ENCODE assay signal across 9 cellular contexts in genomic region chr19:47765522-47766358, GRCh38. TPM values are rescaled to one million over a fixed set of nuclear protein-coding genes. Genes with fewer than 3 reads are reported as not detected.
DNase-seq lines count a peak whose midpoint lies in the region; ATAC-seq, FAIRE-seq and TF ChIP-seq lines count a peak whose summit lies in the region.
"Had no signal": no experiment of that assay in that cellular context is flagged by ENCODE, and none has a peak within 500 bp of the region (broad histone marks: within the 10 kb centered on the region; RNA-seq: fewer than 3 reads in every experiment).

No MANE protein-coding gene starts in this region.

- no peaks in the 10 kb centered on the region for H3K4me1 ChIP-seq in naive thymus-derived CD4-positive, alpha-beta T cell (ENCODE audit: control insufficient read depth in 2 of 2, insufficient read depth in 2 of 2, low read length in 2 of 2)

- H3K36me3 ChIP-seq in naive thymus-derived CD4-positive, alpha-beta T cell (ENCODE audit: control insufficient read depth in 2 of 3, insufficient read depth in 3 of 3, low read length in 3 of 3): no peaks in the 10 kb centered on the region

- H3K9me3 ChIP-seq in naive thymus-derived CD4-positive, alpha-beta T cell (ENCODE audit: control insufficient read depth in 2 of 3, low read length in 3 of 3): no peaks in the 10 kb centered on the region

- H3K27ac Mint-ChIP-seq in WTC11 (peak overlapping the region; percentile 85), endothelial cell (ENCODE audit: unreplicated experiment) (no peak overlapping the region)
- H3K27ac Mint-ChIP-seq in naive thymus-derived CD4-positive, alpha-beta T cell: peak overlapping the region in 2 of 9 donors; percentile 23 to 74
- no peak overlapping the region for H3K27ac Mint-ChIP-seq in activated T-helper 2 cell treated with anti-CD3 and anti-CD28 coated beads, Interferon-gamma antibody, Interleukin-2, Interleukin-4, amounts not matched to agents 10 μg/mL and 5 μg/mL and 100 μg/mL, durations not matched to agents 14 hours and 24 hours and 36 hours

- H3K4me3 ChIP-seq in naive thymus-derived CD4-positive, alpha-beta T cell (ENCODE audit: low read length): no peak overlapping the region

- no peak overlapping the region for H3K27ac ChIP-seq in naive thymus-derived CD4-positive, alpha-beta T cell (ENCODE audit: low read depth, low read length)

- H3K4me1 Mint-ChIP-seq in WTC11 (peaks cover 22% of the 10 kb centered on the region), endothelial cell (ENCODE audit: unreplicated experiment) (peaks cover 16% of the 10 kb centered on the region)
- H3K4me1 Mint-ChIP-seq in naive thymus-derived CD4-positive, alpha-beta T cell: peaks cover 0 to 19% (median 7%) of the 10 kb centered on the region in 7 donors
- H3K4me1 Mint-ChIP-seq in activated T-helper 2 cell treated with anti-CD3 and anti-CD28 coated beads, Interferon-gamma antibody, Interleukin-2, Interleukin-4, amounts not matched to agents 10 μg/mL and 5 μg/mL and 100 μg/mL, durations not matched to agents 14 hours and 24 hours and 36 hours (ENCODE audit: low read depth): peaks cover 1% of the 10 kb centered on the region

- POLR2A ChIA-PET in WTC11 (lab: Charles Lee): interaction anchor here (0.6 to 1.6 kb wide), 6 partner anchors 12 to 91 kb away, joined by 3 to 8 read pairs (median 4); partner anchors contain the start of genes NOP53 and SELENOW
- POLR2A ChIA-PET in naive thymus-derived CD4-positive, alpha-beta T cell (lab: Charles Lee): interaction anchor here (0.6 kb wide), 1 partner anchor 165 kb away, joined by 3 read pairs; no protein-coding TSS in a partner anchor

- no peaks in the 10 kb centered on the region for H3K27me3 Mint-ChIP-seq in WTC11 (ENCODE audit: low read depth)
- H3K27me3 Mint-ChIP-seq in endothelial cell (ENCODE audit: unreplicated experiment): peaks cover 7% of the 10 kb centered on the region
- H3K27me3 Mint-ChIP-seq in naive thymus-derived CD4-positive, alpha-beta T cell: peaks cover 0 to 5% (median 0%) of the 10 kb centered on the region in 5 donors
- no peaks in the 10 kb centered on the region for H3K27me3 Mint-ChIP-seq in activated T-helper 2 cell treated with anti-CD3 and anti-CD28 coated beads, Interferon-gamma antibody, Interleukin-2, Interleukin-4, amounts not matched to agents 10 μg/mL and 5 μg/mL and 100 μg/mL, durations not matched to agents 14 hours and 24 hours and 36 hours (ENCODE audit: low read depth)

- no peak for FAIRE-seq in H54 (lab: Jason Lieb, UNC)
- FAIRE-seq: A204.1 had no signal

- intact Hi-C loops in naive thymus-derived CD4-positive, alpha-beta T cell (cut with micrococcal nuclease): loop anchor here (1.0 kb wide), 1 partner anchor 23 kb away; no protein-coding TSS in a partner anchor
- intact Hi-C loops in activated T-helper 2 cell treated with anti-CD3 and anti-CD28 coated beads, Interferon-gamma antibody, Interleukin-2, Interleukin-4, amounts not matched to agents 10 μg/mL and 5 μg/mL and 100 μg/mL, durations not matched to agents 14 hours and 24 hours and 36 hours (cut with micrococcal nuclease): no loop called here

- H3K9me3 Mint-ChIP-seq in WTC11: peaks cover 3% of the 10 kb centered on the region; the same call in 1 of the 2 replicates
- no peaks in the 10 kb centered on the region for H3K9me3 Mint-ChIP-seq in endothelial cell (ENCODE audit: unreplicated experiment)
- H3K9me3 Mint-ChIP-seq in naive thymus-derived CD4-positive, alpha-beta T cell: peaks cover 0 to under 1% (median 0%) of the 10 kb centered on the region in 11 donors
- no peaks in the 10 kb centered on the region for H3K9me3 Mint-ChIP-seq in activated T-helper 2 cell treated with anti-CD3 and anti-CD28 coated beads, Interferon-gamma antibody, Interleukin-2, Interleukin-4, amounts not matched to agents 10 μg/mL and 5 μg/mL and 100 μg/mL, durations not matched to agents 14 hours and 24 hours and 36 hours

- H3K27me3 ChIP-seq in naive thymus-derived CD4-positive, alpha-beta T cell (ENCODE audit: control insufficient read depth in 2 of 2, insufficient read depth in 2 of 2, low read length in 2 of 2): no peaks in the 10 kb centered on the region

- ATAC-seq in WTC11: peak; percentile 79
- ATAC-seq in naive thymus-derived CD4-positive, alpha-beta T cell: peak; percentile 66

- no peaks in the 10 kb centered on the region for H3K36me3 Mint-ChIP-seq in WTC11
- H3K36me3 Mint-ChIP-seq in endothelial cell (ENCODE audit: low read depth, unreplicated experiment): peaks cover 4% of the 10 kb centered on the region
- peaks cover 0 to 4% (median 0%) of the 10 kb centered on the region in 5 donors for H3K36me3 Mint-ChIP-seq in naive thymus-derived CD4-positive, alpha-beta T cell
- no peaks in the 10 kb centered on the region for H3K36me3 Mint-ChIP-seq in activated T-helper 2 cell treated with anti-CD3 and anti-CD28 coated beads, Interferon-gamma antibody, Interleukin-2, Interleukin-4, amounts not matched to agents 10 μg/mL and 5 μg/mL and 100 μg/mL, durations not matched to agents 14 hours and 24 hours and 36 hours (ENCODE audit: low read depth)

- TF ChIP-seq CTCF in WTC11 (IDR thresholded peaks at IDR 0.05): peak; percentile 80
- peak; percentile 75 for TF ChIP-seq CTCF in endothelial cell (IDR thresholded peaks at IDR 0.05; ENCODE audit: unreplicated experiment)

- CTCF ChIA-PET in WTC11 (lab: Charles Lee): interaction anchor here (0.5 to 8.5 kb wide), 55 partner anchors 8 to 790 kb away, joined by 3 to 368 read pairs (median 5); partner anchors contain the start of genes EHD2, KPTN, NOP53 and SELENOW
- CTCF ChIA-PET in naive thymus-derived CD4-positive, alpha-beta T cell (lab: Charles Lee): interaction anchor here (0.7 to 1.3 kb wide), 5 partner anchors 9 to 916 kb away, joined by 3 to 4 read pairs (median 4); no protein-coding TSS in a partner anchor

- DNase-seq in DMS79 treated with DMSO at 0.1 percent for 48 hours (lab: John Stamatoyannopoulos, UW) (peak; percentile 11), DMS79 (lab: John Stamatoyannopoulos, UW) (no peak), NAMALWA (ENCODE audit: low spot score) (peak; percentile 70), WTC11 (ENCODE audit: low spot score) (peak; percentile 88), endothelial cell (ENCODE audit: low spot score) (peak; percentile 81), H54 (ENCODE audit: insufficient read length, low spot score) (no peak)
- no peak for DNase-seq in naive thymus-derived CD4-positive, alpha-beta T cell
- no peak for DNase-seq in activated T-helper 2 cell treated with anti-CD3 and anti-CD28 coated beads, Interferon-gamma antibody, Interleukin-2, Interleukin-4, amounts not matched to agents 10 μg/mL and 5 μg/mL and 100 μg/mL, durations not matched to agents 14 hours and 24 hours and 36 hours (ENCODE audit: low spot score)

- TF ChIP-seq POLR2A in H54 (IDR thresholded peaks at IDR 0.05; ENCODE audit: low read depth, low read length): no peak

- H3K4me3 Mint-ChIP-seq in WTC11 (no peak overlapping the region), endothelial cell (ENCODE audit: unreplicated experiment) (no peak overlapping the region)
- H3K4me3 Mint-ChIP-seq in naive thymus-derived CD4-positive, alpha-beta T cell: no peak overlapping the region
- no peak overlapping the region for H3K4me3 Mint-ChIP-seq in activated T-helper 2 cell treated with anti-CD3 and anti-CD28 coated beads, Interferon-gamma antibody, Interleukin-2, Interleukin-4, amounts not matched to agents 10 μg/mL and 5 μg/mL and 100 μg/mL, durations not matched to agents 14 hours and 24 hours and 36 hours (ENCODE audit: low read depth)

TF ChIP-seq in WTC11, 78 proteins besides CTCF, POLR2A, EP300 and RAD21 (continues in another document):
- TF ChIP-seq RORB (CRISPR knock-in tag; IDR thresholded peaks at IDR 0.05): no peak
- TF ChIP-seq ZBTB21 (CRISPR knock-in tag; IDR thresholded peaks at IDR 0.05; ENCODE audit: borderline replicate concordance): no peak
- no peak for TF ChIP-seq MXD4 (CRISPR knock-in tag; IDR thresholded peaks at IDR 0.05; ENCODE audit: borderline replicate concordance)

RNA-seq across cellular contexts. Expression of gene SELENOW, which starts 12.8 kb away (rescaled TPM):
- total RNA-seq in WTC11 (2021) (391 to 430 TPM (median 422 TPM) in 3 replicates), endothelial cell (ENCODE audit: unreplicated experiment) (791 TPM)
- 100 to 1,000 TPM in 3 of 5 experiments, 10 to 100 TPM in 2; 67.5 to 116 (median 101) TPM for total RNA-seq in naive thymus-derived CD4-positive, alpha-beta T cell
- polyA plus RNA-seq in naive thymus-derived CD4-positive, alpha-beta T cell: 100 to 1,000 TPM; 340 to 400 TPM
- 89.0 and 98.3 TPM in 2 replicates for total RNA-seq in activated T-helper 2 cell treated with anti-CD3 and anti-CD28 coated beads, Interferon-gamma antibody, Interleukin-2, Interleukin-4, amounts not matched to agents 10 μg/mL and 5 μg/mL and 100 μg/mL, durations not matched to agents 14 hours and 24 hours and 36 hours

RNA-seq across cellular contexts. Expression of gene NOP53, which starts 20.4 kb away (rescaled TPM):
- 289 to 315 TPM (median 310 TPM) in 3 replicates for total RNA-seq in WTC11 (2021)
- total RNA-seq in endothelial cell (ENCODE audit: unreplicated experiment): 324 TPM
- total RNA-seq in naive thymus-derived CD4-positive, alpha-beta T cell: 1,000 to 10,000 TPM in 2 of 5 experiments, 100 to 1,000 TPM in 3; 316 to 1,143 (median 992) TPM
- polyA plus RNA-seq in naive thymus-derived CD4-positive, alpha-beta T cell: 100 to 1,000 TPM; 362 to 426 TPM
- total RNA-seq in activated T-helper 2 cell treated with anti-CD3 and anti-CD28 coated beads, Interferon-gamma antibody, Interleukin-2, Interleukin-4, amounts not matched to agents 10 μg/mL and 5 μg/mL and 100 μg/mL, durations not matched to agents 14 hours and 24 hours and 36 hours: 266 and 269 TPM in 2 replicates

RNA-seq across cellular contexts. Expression of gene TPRX1, which starts 38.6 kb away (rescaled TPM):
- total RNA-seq in WTC11 (2021) (not detected in 3 replicates), endothelial cell (ENCODE audit: unreplicated experiment) (not detected)
- not detected for total RNA-seq in naive thymus-derived CD4-positive, alpha-beta T cell
- polyA plus RNA-seq in naive thymus-derived CD4-positive, alpha-beta T cell: not detected
- not detected in 2 replicates for total RNA-seq in activated T-helper 2 cell treated with anti-CD3 and anti-CD28 coated beads, Interferon-gamma antibody, Interleukin-2, Interleukin-4, amounts not matched to agents 10 μg/mL and 5 μg/mL and 100 μg/mL, durations not matched to agents 14 hours and 24 hours and 36 hours

RNA-seq across cellular contexts. Expression of gene EHD2, which starts 52.5 kb away (rescaled TPM):
- total RNA-seq in WTC11 (2021): 11.8 to 15.5 TPM (median 15.4 TPM) in 3 replicates
- 81.5 TPM for total RNA-seq in endothelial cell (ENCODE audit: unreplicated experiment)
- under 1 TPM in 3 of 5 experiments, not detected in 2; 0.15 to 0.37 (median 0.19) TPM for total RNA-seq in naive thymus-derived CD4-positive, alpha-beta T cell
- not detected for polyA plus RNA-seq in naive thymus-derived CD4-positive, alpha-beta T cell
- 1.4 TPM in 2 replicates for total RNA-seq in activated T-helper 2 cell treated with anti-CD3 and anti-CD28 coated beads, Interferon-gamma antibody, Interleukin-2, Interleukin-4, amounts not matched to agents 10 μg/mL and 5 μg/mL and 100 μg/mL, durations not matched to agents 14 hours and 24 hours and 36 hours

RNA-seq across cellular contexts. Expression of gene CRX, which starts 56.0 kb away (rescaled TPM):
- total RNA-seq in WTC11 (2021): 0.17 to 0.53 TPM (median 0.25 TPM) in 3 replicates
- total RNA-seq in endothelial cell (ENCODE audit: unreplicated experiment): not detected
- not detected for total RNA-seq in naive thymus-derived CD4-positive, alpha-beta T cell
- polyA plus RNA-seq in naive thymus-derived CD4-positive, alpha-beta T cell: not detected
- not detected in 2 replicates for total RNA-seq in activated T-helper 2 cell treated with anti-CD3 and anti-CD28 coated beads, Interferon-gamma antibody, Interleukin-2, Interleukin-4, amounts not matched to agents 10 μg/mL and 5 μg/mL and 100 μg/mL, durations not matched to agents 14 hours and 24 hours and 36 hours

Comparison
In these comparisons a context has a peak if more than half of its experiments do, and no peak if none do; other contexts are left out.
1. DNase-seq: peak in DMS79 treated with DMSO at 0.1 percent for 48 hours (single experiment), NAMALWA (single experiment), WTC11 (single experiment) and endothelial cell (single experiment); none in DMS79 (single experiment), naive thymus-derived CD4-positive, alpha-beta T cell (0 of 9), H54 (single experiment) and activated T-helper 2 cell treated with anti-CD3 and anti-CD28 coated beads, Interferon-gamma antibody, Interleukin-2, Interleukin-4, amounts not matched to agents 10 μg/mL and 5 μg/mL and 100 μg/mL, durations not matched to agents 14 hours and 24 hours and 36 hours (single experiment).